In genomic region chr7:92841192-92841591, GRCh38 we compare ENCODE assay signal across 15 cellular contexts. TPM values are rescaled to one million over a fixed set of nuclear protein-coding genes. Genes with fewer than 3 reads are reported as not detected.
A peak's percentile ranks its signal among the peaks of the same experiment; 100 is the strongest.
DNase-seq lines count a peak whose midpoint lies in the region; ATAC-seq and TF ChIP-seq lines count a peak whose summit lies in the region.
"Had no signal": no experiment of that assay in that cellular context is flagged by ENCODE, and none has a peak within 500 bp of the region (broad histone marks: within the 10 kb centered on the region; RNA-seq: fewer than 3 reads in every experiment).

No MANE protein-coding gene starts in this region.

- H3K79me2 ChIP-seq in Loucy (ENCODE audit: insufficient read depth, low read length) (peaks cover 100% of the 10 kb centered on the region), trophoblast cell (ENCODE audit: control insufficient read depth, insufficient read depth, low read length, poor library complexity) (no peaks in the 10 kb centered on the region)

- H3K23ac ChIP-seq in trophoblast cell (ENCODE audit: low read length), result no peak overlapping the region

- H2AK5ac ChIP-seq in trophoblast cell (ENCODE audit: low read length), result no peak overlapping the region

- no CpG with 5 or more reads among the region's 3 CpGs for WGBS in trophoblast cell (ENCODE audit: extremely low coverage, insufficient coverage, insufficient read length)

- no peak overlapping the region for H4K91ac ChIP-seq in trophoblast cell (ENCODE audit: low read depth, low read length)

- TF ChIP-seq CTCF in Loucy (conservative IDR thresholded peaks at IDR 0.05; ENCODE audit: low read length) (no peak), brain microvascular endothelial cell (IDR thresholded peaks at IDR 0.05; ENCODE audit: low read depth, low read length, missing control alignments) (no peak)

- H2AFZ ChIP-seq in Loucy (ENCODE audit: low read length) (no peak overlapping the region; the same call in 1 of the 2 replicates), trophoblast cell (ENCODE audit: insufficient read depth, low read length, poor library complexity) (no peak overlapping the region)

- no peak overlapping the region for H3K14ac ChIP-seq in trophoblast cell (ENCODE audit: low read length)

- H3K4ac ChIP-seq in trophoblast cell (ENCODE audit: low read depth, low read length), result no peak overlapping the region

- no peak overlapping the region for H4K12ac ChIP-seq in trophoblast cell (ENCODE audit: low read depth, low read length)

- ATAC-seq in HG03565 (IDR thresholded peaks at IDR 0.05; ENCODE audit: unreplicated experiment), result no peak
- ATAC-seq: CD8-positive, alpha-beta T cell had no signal

- no peak overlapping the region for H2BK120ac ChIP-seq in trophoblast cell (ENCODE audit: insufficient read depth, low read length, poor library complexity)

- H3K27me3 ChIP-seq in Loucy (ENCODE audit: insufficient read depth, low read length, poor library complexity, severe bottlenecking) (no peaks in the 10 kb centered on the region), brain microvascular endothelial cell (replicated peaks) (no peaks in the 10 kb centered on the region), trophoblast cell (ENCODE audit: insufficient read depth, low read length) (no peaks in the 10 kb centered on the region)

- H3K36me3 ChIP-seq in Loucy (ENCODE audit: insufficient read depth, low read length), result no peaks in the 10 kb centered on the region
- no peaks in the 10 kb centered on the region for H3K36me3 ChIP-seq in brain microvascular endothelial cell (replicated peaks)
- no peaks in the 10 kb centered on the region for H3K36me3 ChIP-seq in trophoblast cell (ENCODE audit: control insufficient read depth in 1 of 2, insufficient read depth in 2 of 2, low read length in 2 of 2)

- peak overlapping the region; percentile 41 for H3K27ac ChIP-seq in brain microvascular endothelial cell
- no peak overlapping the region for H3K27ac ChIP-seq in trophoblast cell (ENCODE audit: low read depth, low read length)
- H3K27ac ChIP-seq: 22Rv1, KMS-11 had no signal

- H3K79me1 ChIP-seq in trophoblast cell (ENCODE audit: low read length), result peaks cover 9% of the 10 kb centered on the region

- H2BK12ac ChIP-seq in trophoblast cell (ENCODE audit: low read length), result peak overlapping the region; percentile 24

- H4K20me1 ChIP-seq in Loucy (ENCODE audit: insufficient read depth, low read length, poor library complexity, severe bottlenecking), result no peaks in the 10 kb centered on the region

- H3K9me2 ChIP-seq in Loucy (replicated peaks; ENCODE audit: low read depth, low read length), result no peaks in the 10 kb centered on the region

- H2BK5ac ChIP-seq in trophoblast cell (ENCODE audit: low read depth, low read length, poor library complexity), result no peak overlapping the region

- DNase-seq in NOMO-1 treated with DMSO at 0.1 percent for 48 hours (lab: John Stamatoyannopoulos, UW; ENCODE audit: unreplicated experiment) (peak; percentile 51), NOMO-1 treated with dmso at 0.1 percent for 144 hours (lab: John Stamatoyannopoulos, UW; ENCODE audit: unreplicated experiment) (no peak), brain microvascular endothelial cell (peak; percentile 54), trophoblast cell (no peak), COLO829 (ENCODE audit: low spot score) (no peak), kidney tubule cell (ENCODE audit: low spot score) (no peak)
- DNase-seq: CD8-positive, alpha-beta T cell; HCEC 1CT; NCI-H2171 treated with DMSO at 0.1 percent for 48 hours; NCI-H82; SIG-M5 had no signal

- H3K9me3 ChIP-seq in Loucy (ENCODE audit: insufficient read depth, low read depth, low read length) (no peaks in the 10 kb centered on the region; the same call in 1 of the 2 replicates), trophoblast cell (ENCODE audit: insufficient read depth, low read depth, low read length) (no peaks in the 10 kb centered on the region)

- no peak overlapping the region for H4K8ac ChIP-seq in trophoblast cell (ENCODE audit: low read depth, low read length)

- H3K9ac ChIP-seq in Loucy (ENCODE audit: low read depth, low read length, poor library complexity, severe bottlenecking) (peak overlapping the region; percentile 98), trophoblast cell (ENCODE audit: low read length) (no peak overlapping the region)
- H3K9ac ChIP-seq: KMS-11 had no signal

- H3K4me2 ChIP-seq in Loucy (ENCODE audit: low read depth, low read length, poor library complexity, severe bottlenecking) (peak overlapping the region; percentile 93), trophoblast cell (ENCODE audit: low read length) (no peak overlapping the region)
- H3K4me2 ChIP-seq: KMS-11 had no signal

- in situ Hi-C loops in brain microvascular endothelial cell (cut with HindIII; ENCODE audit: low pct_ligation_motif_present, low sequenced_read_pairs), result no loop called here

- H3K4me1 ChIP-seq in Loucy (ENCODE audit: insufficient read depth, low read length, poor library complexity, severe bottlenecking) (peaks cover 90% of the 10 kb centered on the region), trophoblast cell (ENCODE audit: control insufficient read depth in 1 of 2, insufficient read depth in 2 of 2, low read length in 2 of 2) (peaks cover 0 to 10% of the 10 kb centered on the region in 2 experiments)

- no peak overlapping the region for H3K18ac ChIP-seq in trophoblast cell (ENCODE audit: low read length)

- H3F3A ChIP-seq in Loucy (ENCODE audit: low read depth), result no peaks in the 10 kb centered on the region

- H3K4me3 ChIP-seq in Loucy (ENCODE audit: low read length, poor library complexity, severe bottlenecking) (peak overlapping the region; percentile 87), brain microvascular endothelial cell (ENCODE audit: low read depth, low read length) (no peak overlapping the region), trophoblast cell (ENCODE audit: low read depth, low read length) (no peak overlapping the region)

RNA-seq across cellular contexts. Expression of gene CDK6, which starts 4.8 kb away (rescaled TPM):
- polyA plus RNA-seq in trophoblast cell (2013), result 29.5 and 33.6 TPM in 2 replicates

Comparison
In these comparisons a context has a peak if more than half of its experiments do, and no peak if none do; other contexts are left out.
1. DNase-seq: peak in NOMO-1 treated with DMSO at 0.1 percent for 48 hours (single experiment) and brain microvascular endothelial cell (single experiment); none in NOMO-1 treated with dmso at 0.1 percent for 144 hours (single experiment), trophoblast cell (0 of 2), COLO829 (single experiment) and kidney tubule cell (single experiment).